In genomic region chr10:17053513-17053912, GRCh38 we compare ENCODE assay signal across 28 cellular contexts.
"Had no signal": no experiment of that assay in that cellular context is flagged by ENCODE, and none has a peak within 500 bp of the region (broad histone marks: within the 10 kb centered on the region; RNA-seq: fewer than 3 reads in every experiment).

No MANE protein-coding gene starts in this region.

- ATAC-seq: mucosa of descending colon; naive thymus-derived CD4-positive, alpha-beta T cell; pancreas; right cardiac atrium; sciatic nerve; stimulated activated naive B cell treated with anti-CD40 and anti-IgM and Interleukin-4, amounts not matched to agents 10 μg/mL and 1 μg/mL and 100 μg/mL, for 72 hours; stimulated activated naive CD8-positive, alpha-beta T cell treated with anti-CD3 and anti-CD28 coated beads, Interleukin-15, Interleukin-2, amounts not matched to agents 100 U/mL and 50 U/mL, for 24 hours; upper lobe of right lung had no signal

- H3K4me3 Mint-ChIP-seq: naive thymus-derived CD4-positive, alpha-beta T cell; nephron; neural crest cell; stimulated activated naive B cell treated with anti-CD40 and anti-IgM and Interleukin-4, amounts not matched to agents 10 μg/mL and 1 μg/mL and 100 μg/mL, for 72 hours had no signal

- H3K4me3 ChIP-seq: left ventricle myocardium inferior, lung, mucosa of descending colon, pancreas, prostate gland, skin epidermis, stomach, testis, thyroid gland, upper lobe of right lung had no signal

- H3K27ac Mint-ChIP-seq: naive thymus-derived CD4-positive, alpha-beta T cell; nephron; stimulated activated naive B cell treated with anti-CD40 and anti-IgM and Interleukin-4, amounts not matched to agents 10 μg/mL and 1 μg/mL and 100 μg/mL, for 72 hours had no signal

- H3K27me3 Mint-ChIP-seq: stimulated activated naive B cell treated with anti-CD40 and anti-IgM and Interleukin-4, amounts not matched to agents 10 μg/mL and 1 μg/mL and 100 μg/mL, for 72 hours had no signal

- H3K4me1 ChIP-seq: left ventricle myocardium inferior, pancreas, prostate gland, stomach, testis, thyroid gland, upper lobe of right lung had no signal

- H3K36me3 ChIP-seq: left ventricle myocardium inferior, pancreas, prostate gland, stomach, thyroid gland, upper lobe of right lung had no signal

- DNase-seq: hypothalamus; islet precursor cell; left ventricle myocardium inferior; midbrain; mucosa of descending colon; naive thymus-derived CD4-positive, alpha-beta T cell; nucleus accumbens; pancreas; posterior cingulate gyrus; retina; right cardiac atrium; stimulated activated CD4-positive, alpha-beta T cell treated with anti-CD3 and anti-CD28 coated beads, Interleukin-12 subunit alpha, Interleukin-12 subunit beta, amount 100 ng/mL, for 4 hours; stimulated activated CD4-positive, alpha-beta T cell treated with anti-CD3 and anti-CD28 coated beads, Interleukin-15, amount 100 ng/mL, for 24 hours; stimulated activated CD4-positive, alpha-beta T cell treated with anti-CD3 and anti-CD28 coated beads, Interleukin-2, amount 100 ng/mL, for 24 hours; stimulated activated CD4-positive, alpha-beta T cell treated with anti-CD3 and anti-CD28 coated beads, Interleukin-4, amount 100 ng/mL, for 1 hour; stimulated activated naive B cell treated with anti-CD40 and anti-IgM and Interleukin-4, amounts not matched to agents 10 μg/mL and 1 μg/mL and 100 μg/mL, for 72 hours; stimulated activated naive CD8-positive, alpha-beta T cell treated with anti-CD3 and anti-CD28 coated beads, Interleukin-15, Interleukin-2, amounts not matched to agents 100 U/mL and 50 U/mL, for 24 hours; stomach; testis; thyroid gland; trophoblast cell; upper lobe of right lung had no signal

- H3K9me3 ChIP-seq: mucosa of descending colon, pancreas, prostate gland, stomach, testis, thyroid gland, upper lobe of right lung had no signal

- H3K27ac ChIP-seq: left ventricle myocardium inferior, pancreas, prostate gland, skin epidermis, stomach, testis, thyroid gland, upper lobe of right lung had no signal

- H3K4me1 Mint-ChIP-seq: neural crest cell; stimulated activated naive B cell treated with anti-CD40 and anti-IgM and Interleukin-4, amounts not matched to agents 10 μg/mL and 1 μg/mL and 100 μg/mL, for 72 hours had no signal

- H3K27me3 ChIP-seq: pancreas, stomach, testis, thyroid gland, upper lobe of right lung had no signal
